ENCODE assay signal across 7 cellular contexts in the genomic region with DNA sequence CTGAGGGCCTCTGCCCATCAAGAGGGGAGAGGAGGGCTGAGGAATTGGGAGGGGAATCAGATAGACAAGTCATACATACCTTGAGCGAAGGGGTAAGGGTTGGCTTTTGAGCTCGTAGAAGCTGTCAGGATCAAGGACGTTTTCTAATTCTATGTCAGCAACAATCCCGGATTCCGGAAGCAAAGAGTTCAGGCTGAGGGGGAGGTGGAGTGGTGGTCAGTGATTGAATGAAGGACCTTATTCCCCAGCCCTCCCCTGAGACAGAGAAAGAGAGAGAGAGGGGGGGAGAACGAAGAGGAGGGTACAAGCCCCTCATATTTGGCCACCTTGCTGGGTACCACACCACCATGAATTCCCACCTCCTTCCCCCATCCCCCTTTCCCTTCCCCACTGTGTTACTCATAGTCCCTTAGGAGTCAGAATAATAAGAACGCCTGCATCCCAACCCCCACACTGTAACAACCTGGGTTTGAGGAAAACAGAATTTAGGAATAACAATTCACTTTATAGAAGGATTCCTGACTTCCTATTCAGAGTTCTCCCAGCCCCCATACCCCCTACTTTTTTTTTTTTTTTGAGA. TPM values are rescaled to one million over a fixed set of nuclear protein-coding genes. Genes with fewer than 3 reads are reported as not detected.
DNase-seq lines count a peak whose midpoint lies in the region; ATAC-seq and TF ChIP-seq lines count a peak whose summit lies in the region.

No MANE protein-coding gene starts in this region.

- H3K27ac Mint-ChIP-seq in activated naive CD8-positive, alpha-beta T cell: peak overlapping the region; percentile 54

- WGBS in stomach, 5 donors: 20 to 48% (median 38%) methylated on average over 6 to 7 of the region's 7 CpGs

- H3K9me3 ChIP-seq in iPS-18a (ENCODE audit: control insufficient read depth, low read depth, low read length) (peaks cover 3% of the 10 kb centered on the region), stomach (no peaks in the 10 kb centered on the region)

- peaks cover 34% of the 10 kb centered on the region for H3K4me1 Mint-ChIP-seq in activated naive CD8-positive, alpha-beta T cell (ENCODE audit: low read depth)

- intact Hi-C loops in stomach (cut with DNase I; ENCODE audit: low total_unique reads): no loop called here

- peak overlapping the region; percentile 54 for H3K4me3 Mint-ChIP-seq in activated naive CD8-positive, alpha-beta T cell

- no peak for TF ChIP-seq EP300 in stomach (IDR thresholded peaks at IDR 0.05)

- no peaks in the 10 kb centered on the region for H3K9me3 Mint-ChIP-seq in activated naive CD8-positive, alpha-beta T cell (ENCODE audit: low read depth)

- TF ChIP-seq POLR2A in stomach (IDR thresholded peaks at IDR 0.05): no peak

- ATAC-seq in HG03039 (IDR thresholded peaks at IDR 0.05; ENCODE audit: unreplicated experiment): no peak

- H3K27me3 ChIP-seq in iPS-18a (ENCODE audit: control insufficient read depth, insufficient read depth, low read length): no peaks in the 10 kb centered on the region
- no peaks in the 10 kb centered on the region for H3K27me3 ChIP-seq in stomach

- H3K36me3 ChIP-seq in iPS-18a (ENCODE audit: control insufficient read depth, low read depth, low read length) (peaks cover 30% of the 10 kb centered on the region), stomach (peaks cover 16 to 41% (median 38%) of the 10 kb centered on the region in 4 donors)

- H3K27me3 Mint-ChIP-seq in activated naive CD8-positive, alpha-beta T cell: no peaks in the 10 kb centered on the region

- H3K4me1 ChIP-seq in iPS-18a (ENCODE audit: control insufficient read depth, low read depth, low read length) (peaks cover 6% of the 10 kb centered on the region), stomach (peaks cover 0 to 38% (median 20%) of the 10 kb centered on the region in 4 donors)

- DNase-seq in HS-27A (ENCODE audit: low read depth) (peak; percentile 7), stomach (no peak), mesenteric fat pad (ENCODE audit: low spot score) (no peak), AG20443 (ENCODE audit: low spot score) (no peak)

- H3K9ac ChIP-seq in iPS-18a (ENCODE audit: low read length): peak overlapping the region; percentile 51

- no peak for TF ChIP-seq CTCF in stomach (IDR thresholded peaks at IDR 0.05)

- H3K36me3 Mint-ChIP-seq in activated naive CD8-positive, alpha-beta T cell: peaks cover 3% of the 10 kb centered on the region

- H3K4me3 ChIP-seq in iPS-18a (ENCODE audit: low read length): peak overlapping the region; percentile 75
- peak overlapping the region; percentile 25 to 67 (median 60) for H3K4me3 ChIP-seq in stomach

- no peak overlapping the region for H3K27ac ChIP-seq in iPS-18a (ENCODE audit: low read length)
- peak overlapping the region; percentile 41 to 97 (median 96) for H3K27ac ChIP-seq in stomach

RNA-seq across cellular contexts. Expression of gene TFE3, which starts 2.7 kb away (rescaled TPM):
- 10 to 100 TPM; 13.0 to 42.2 (median 35.3) TPM for total RNA-seq in stomach
- polyA plus RNA-seq in stomach: 10 to 100 TPM; 21.5 to 28.1 (median 27.0) TPM
- 103 TPM for total RNA-seq in mesenteric fat pad

RNA-seq across cellular contexts. Expression of gene CCDC120, which starts 18.3 kb away (rescaled TPM):
- total RNA-seq in stomach: 10 to 100 TPM in 2 of 5 donors, 1 to 10 TPM in 3; 2.3 to 25.4 (median 6.1) TPM
- polyA plus RNA-seq in stomach: 1 to 10 TPM; 3.8 to 7.3 (median 4.0) TPM
- 4.0 TPM for total RNA-seq in mesenteric fat pad

RNA-seq across cellular contexts. Expression of gene PRAF2, which starts 33.3 kb away (rescaled TPM):
- 10 to 100 TPM in 1 of 5 donors, 1 to 10 TPM in 2, not detected in 2; 5.0 to 37.1 (median 5.9) TPM for total RNA-seq in stomach
- 10 to 100 TPM in 2 of 3 donors, 1 to 10 TPM in 1; 9.3 to 16.6 (median 10.3) TPM for polyA plus RNA-seq in stomach
- total RNA-seq in mesenteric fat pad: 20.7 TPM

RNA-seq across cellular contexts. Expression of gene GRIPAP1, which starts 38.4 kb away (rescaled TPM):
- total RNA-seq in stomach (100 to 1,000 TPM in 1 of 5 donors, 10 to 100 TPM in 4; 30.7 to 127 (median 58.9) TPM), mesenteric fat pad (37.6 TPM)
- 10 to 100 TPM; 15.6 to 21.0 (median 16.3) TPM for polyA plus RNA-seq in stomach

RNA-seq across cellular contexts. Expression of gene WDR45, which starts 39.2 kb away (rescaled TPM):
- 100 to 1,000 TPM in 2 of 5 donors, 10 to 100 TPM in 3; 12.2 to 209 (median 90.9) TPM for total RNA-seq in stomach
- polyA plus RNA-seq in stomach: 100 to 1,000 TPM in 1 of 3 donors, 10 to 100 TPM in 2; 69.0 to 102 (median 75.3) TPM
- 73.4 TPM for total RNA-seq in mesenteric fat pad
